In the genomic region with DNA sequence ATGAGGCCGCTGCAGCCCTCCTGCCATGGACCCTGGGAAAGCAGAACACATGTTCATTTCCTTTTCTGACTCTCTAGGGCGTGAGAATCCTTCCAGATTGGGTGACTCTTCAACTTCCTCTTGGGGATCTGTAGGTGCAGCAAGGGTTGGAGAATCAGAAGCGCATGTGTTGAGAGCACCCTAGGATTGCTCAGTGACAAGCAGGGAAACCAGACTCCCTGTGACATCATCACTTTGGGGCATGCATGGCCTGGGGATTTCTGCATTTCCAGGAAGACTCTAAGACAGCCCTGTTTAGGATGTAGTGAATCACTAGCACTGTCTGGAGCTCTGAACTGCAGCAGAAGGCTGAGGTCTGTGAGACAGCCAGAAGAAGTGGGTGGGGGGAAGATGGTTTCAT, we compare ENCODE assay signal across 8 cellular contexts.
A peak's percentile ranks its signal among the peaks of the same experiment; 100 is the strongest.
DNase-seq lines count a peak whose midpoint lies in the region; ATAC-seq and TF ChIP-seq lines count a peak whose summit lies in the region.

No MANE protein-coding gene starts in this region.

- no peaks in the 10 kb centered on the region for H3K36me3 ChIP-seq in BLaER1 treated with 17β-estradiol and CSF1 and Interleukin-3, amounts not matched to agents 10 nM and 100 nM

- peak overlapping the region; percentile 15 to 98 (median 77) for H3K4me2 ChIP-seq in BLaER1 treated with 17β-estradiol and CSF1 and Interleukin-3, amounts not matched to agents 10 nM and 100 nM

- H3K4me1 Mint-ChIP-seq in T-helper 2 cell treated with Interferon-gamma antibody and Interleukin-4, amounts not matched to agents 5 μg/mL and 100 μg/mL, for 36 hours (ENCODE audit: low read depth), result peaks cover 35% of the 10 kb centered on the region

- no peaks in the 10 kb centered on the region for H3K36me3 Mint-ChIP-seq in T-helper 2 cell treated with Interferon-gamma antibody and Interleukin-4, amounts not matched to agents 5 μg/mL and 100 μg/mL, for 36 hours (ENCODE audit: low read depth)

- H3K9me3 Mint-ChIP-seq in T-helper 2 cell treated with Interferon-gamma antibody and Interleukin-4, amounts not matched to agents 5 μg/mL and 100 μg/mL, for 36 hours, result no peaks in the 10 kb centered on the region

- no peaks in the 10 kb centered on the region for H3K27me3 ChIP-seq in BLaER1 treated with 17β-estradiol and CSF1 and Interleukin-3, amounts not matched to agents 10 nM and 100 nM

- TF ChIP-seq CTCF in cardiac fibroblast (IDR thresholded peaks at IDR 0.05; ENCODE audit: low read depth, low read length), result no peak

- peak overlapping the region in 7 of 11 experiments; percentile 4 to 55 (median 23); a peak in 8 of 22 replicates for H3K27ac ChIP-seq in BLaER1 treated with 17β-estradiol and CSF1 and Interleukin-3, amounts not matched to agents 10 nM and 100 nM

- no peaks in the 10 kb centered on the region; a peak in 1 of 22 replicates for H4K20me1 ChIP-seq in BLaER1 treated with 17β-estradiol and CSF1 and Interleukin-3, amounts not matched to agents 10 nM and 100 nM

- H3K4me1 ChIP-seq in BLaER1 treated with 17β-estradiol and CSF1 and Interleukin-3, amounts not matched to agents 10 nM and 100 nM, result peaks cover 32 to 78% (median 51%) of the 10 kb centered on the region in 10 experiments

- H3K4me3 ChIP-seq in BLaER1 treated with 17β-estradiol and CSF1 and Interleukin-3, amounts not matched to agents 10 nM and 100 nM, result no peak overlapping the region
- no peak overlapping the region for H3K4me3 ChIP-seq in cardiac fibroblast (replicated peaks in 1 of 2; ENCODE audit: low read depth in 2 of 2, low read length in 2 of 2)

- peak overlapping the region; percentile 63 for H3K4me3 Mint-ChIP-seq in T-helper 2 cell treated with Interferon-gamma antibody and Interleukin-4, amounts not matched to agents 5 μg/mL and 100 μg/mL, for 36 hours

- peak; percentile 83 for DNase-seq in T-helper 2 cell treated with Interferon-gamma antibody and Interleukin-4, amounts not matched to agents 5 μg/mL and 100 μg/mL, for 36 hours (ENCODE audit: low spot score)
- DNase-seq in cardiac fibroblast (ENCODE audit: low read depth in 2 of 2), result peak; percentile 22 to 80
- DNase-seq in stimulated activated CD4-positive, alpha-beta T cell treated with anti-CD3 and anti-CD28 coated beads, Interleukin-15, amount 100 ng/mL, for 1 hour (ENCODE audit: low read depth in 1 of 2, low spot score in 1 of 2), result peak; percentile 30 to 45
- no peak for DNase-seq in COLO829 (ENCODE audit: low spot score)
- DNase-seq in DMS153 treated with DMSO at 0.1 percent for 48 hours (lab: John Stamatoyannopoulos, UW; ENCODE audit: unreplicated experiment), result no peak
- no peak for DNase-seq in NCI-H345 (lab: John Stamatoyannopoulos, UW)

- peak overlapping the region; percentile 83 for H3K27ac Mint-ChIP-seq in T-helper 2 cell treated with Interferon-gamma antibody and Interleukin-4, amounts not matched to agents 5 μg/mL and 100 μg/mL, for 36 hours

- no peak overlapping the region; a peak in 1 of 22 replicates for H3K9ac ChIP-seq in BLaER1 treated with 17β-estradiol and CSF1 and Interleukin-3, amounts not matched to agents 10 nM and 100 nM

- peak; percentile 66 for ATAC-seq in HG02623 (IDR thresholded peaks at IDR 0.05; ENCODE audit: unreplicated experiment)

- H3K27me3 Mint-ChIP-seq in T-helper 2 cell treated with Interferon-gamma antibody and Interleukin-4, amounts not matched to agents 5 μg/mL and 100 μg/mL, for 36 hours (ENCODE audit: low read depth), result no peaks in the 10 kb centered on the region

- no peaks in the 10 kb centered on the region for H3K9me3 ChIP-seq in BLaER1 treated with 17β-estradiol and CSF1 and Interleukin-3, amounts not matched to agents 10 nM and 100 nM (replicated peaks in 1 of 11)

Comparison
In these comparisons a context has a peak if more than half of its experiments do, and no peak if none do; other contexts are left out.
1. DNase-seq: peak in T-helper 2 cell treated with Interferon-gamma antibody and Interleukin-4, amounts not matched to agents 5 μg/mL and 100 μg/mL, for 36 hours (single experiment), cardiac fibroblast (2 of 2) and stimulated activated CD4-positive, alpha-beta T cell treated with anti-CD3 and anti-CD28 coated beads, Interleukin-15, amount 100 ng/mL, for 1 hour (2 of 2); none in COLO829 (single experiment), DMS153 treated with DMSO at 0.1 percent for 48 hours (single experiment) and NCI-H345 (single experiment).